ENCODE assay signal across 18 cellular contexts in the genomic region with DNA sequence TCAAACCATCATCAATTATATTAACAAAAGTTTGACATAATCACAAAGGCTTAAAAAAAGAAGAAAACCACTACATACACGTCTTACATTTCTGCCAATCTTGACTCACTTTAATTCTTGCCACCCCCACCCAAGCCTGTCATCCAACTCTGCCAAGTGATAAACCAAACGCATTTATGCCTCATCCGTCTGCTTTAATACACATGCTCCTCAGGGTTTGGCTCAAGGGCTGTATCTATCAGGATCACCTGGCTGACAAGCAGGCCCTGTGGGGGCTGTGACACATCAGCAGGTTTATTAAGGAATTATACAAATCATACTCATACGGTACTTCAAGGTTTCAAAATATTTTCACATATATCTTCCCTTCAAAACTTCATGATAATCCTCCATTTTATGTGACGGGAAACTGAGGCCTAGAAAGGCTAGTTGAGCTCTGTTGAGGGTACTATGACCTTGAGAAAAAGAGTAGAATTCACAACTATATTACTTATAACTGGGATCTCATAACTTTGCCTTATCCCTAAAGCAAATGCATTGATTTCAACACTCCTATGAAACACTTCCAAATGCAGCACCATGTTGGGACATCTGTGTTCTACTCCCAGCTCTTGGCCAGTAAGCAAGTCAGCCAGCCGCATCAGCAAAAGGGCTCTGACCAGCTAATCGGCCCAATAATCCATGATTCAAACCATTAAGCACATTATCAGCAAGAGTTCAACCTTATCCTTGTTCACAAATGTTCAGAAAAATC. TPM values are rescaled to one million over a fixed set of nuclear protein-coding genes. Genes with fewer than 3 reads are reported as not detected.
DNase-seq lines count a peak whose midpoint lies in the region; ATAC-seq and TF ChIP-seq lines count a peak whose summit lies in the region.
"Had no signal": no experiment of that assay in that cellular context is flagged by ENCODE, and none has a peak within 500 bp of the region (broad histone marks: within the 10 kb centered on the region; RNA-seq: fewer than 3 reads in every experiment).

No MANE protein-coding gene starts in this region.

- H3K4me1 Mint-ChIP-seq in progenitor cell of endocrine pancreas (ENCODE audit: low read depth), result peaks cover 33% of the 10 kb centered on the region

- no peak for DNase-seq in heart right ventricle
- DNase-seq in Right ventricle myocardium inferior (ENCODE audit: missing footprints), result no peak
- DNase-seq in fibroblast of mammary gland (ENCODE audit: low read depth), result peak; percentile 35
- no peak for DNase-seq in progenitor cell of endocrine pancreas (ENCODE audit: low spot score, unreplicated experiment)
- no peak for DNase-seq in vagina (ENCODE audit: extremely low spot score in 2 of 2)
- no peak for DNase-seq in G401 (ENCODE audit: low spot score)
- DNase-seq in activated T-cell treated with anti-CD3 and anti-CD28 coated beads, Interleukin-2, amount 50 U/mL, for 1 hour, result no peak
- DNase-seq in T-helper 1 cell, result no peak
- DNase-seq: activated CD4-positive, CD25-positive, alpha-beta regulatory T cell; activated naive CD4-positive, alpha-beta T cell; Karpas-422; NCI-H1436; NCI-H510A; stimulated activated CD4-positive, alpha-beta T cell treated with anti-CD3 and anti-CD28 coated beads, Interleukin-15, amount 100 ng/mL, for 24 hours; testis had no signal

- H3K27me3 ChIP-seq in heart right ventricle (no peaks in the 10 kb centered on the region), vagina (no peaks in the 10 kb centered on the region)
- H3K27me3 ChIP-seq: cardiac muscle cell, testis had no signal

- H3K4me3 ChIP-seq in heart right ventricle (peak overlapping the region in 1 of 10 donors; percentile 20), fibroblast of mammary gland (ENCODE audit: control insufficient read depth, low read depth, low read length) (no peak overlapping the region), vagina (no peak overlapping the region)
- H3K4me3 ChIP-seq: cardiac muscle cell, testis had no signal

- no peaks in the 10 kb centered on the region for H3K9me3 ChIP-seq in heart right ventricle
- no peaks in the 10 kb centered on the region for H3K9me3 ChIP-seq in vagina
- H3K9me3 ChIP-seq: testis had no signal

- H3K36me3 Mint-ChIP-seq in progenitor cell of endocrine pancreas (ENCODE audit: insufficient read depth), result peaks cover 4% of the 10 kb centered on the region

- no peak for TF ChIP-seq CTCF in heart right ventricle (IDR thresholded peaks at IDR 0.05)
- TF ChIP-seq CTCF in fibroblast of mammary gland (conservative IDR thresholded peaks at IDR 0.05; ENCODE audit: control insufficient read depth, insufficient read depth, low read depth, low read length), result no peak
- TF ChIP-seq CTCF in progenitor cell of endocrine pancreas (IDR thresholded peaks at IDR 0.05; ENCODE audit: unreplicated experiment), result no peak
- TF ChIP-seq CTCF in vagina (IDR thresholded peaks at IDR 0.05), result no peak

- H3K4me1 ChIP-seq in heart right ventricle, result peaks cover 22 to 99% (median 86%) of the 10 kb centered on the region in 9 donors
- peaks cover 16% of the 10 kb centered on the region for H3K4me1 ChIP-seq in vagina

- ATAC-seq in heart right ventricle, result no peak
- no peak for ATAC-seq in Right ventricle myocardium inferior
- ATAC-seq: Panc1 had no signal

- H3K27ac ChIP-seq in heart right ventricle, result peak overlapping the region; percentile 53 to 96 (median 89)
- peak overlapping the region; percentile 69 for H3K27ac ChIP-seq in vagina
- H3K27ac ChIP-seq: epithelial cell of prostate had no signal

- WGBS in heart right ventricle, 2 donors, result 51 to 60% methylated on average over 7 of the region's 7 CpGs

- peak overlapping the region; percentile 13 for H3K27ac Mint-ChIP-seq in progenitor cell of endocrine pancreas

- H3K36me3 ChIP-seq in heart right ventricle (no peaks in the 10 kb centered on the region), vagina (no peaks in the 10 kb centered on the region)
- H3K36me3 ChIP-seq: cardiac muscle cell had no signal

- in situ Hi-C loops in G401 (cut with HindIII; ENCODE audit: low sequenced_read_pairs), result no loop called here

- TF ChIP-seq POLR2A in vagina (IDR thresholded peaks at IDR 0.05), result no peak

- no peak overlapping the region for H3K4me3 Mint-ChIP-seq in progenitor cell of endocrine pancreas (ENCODE audit: low read depth)

- no peaks in the 10 kb centered on the region for H3K27me3 Mint-ChIP-seq in progenitor cell of endocrine pancreas

- H3K9me3 Mint-ChIP-seq in progenitor cell of endocrine pancreas (ENCODE audit: low read depth), result no peaks in the 10 kb centered on the region

- intact Hi-C loops in heart right ventricle (cut with DNase I) (no loop called here), Right ventricle myocardium inferior (cut with DNase I) (no loop called here), vagina (cut with DNase I) (no loop called here)

RNA-seq across cellular contexts. Expression of a gene that starts 8.7 kb away (rescaled TPM):
- total RNA-seq in heart right ventricle, result 100 to 1,000 TPM; 105 to 235 (median 132) TPM
- polyA plus RNA-seq in heart right ventricle, result 10 to 100 TPM; 32.8 to 64.1 TPM
- 121 TPM for total RNA-seq in Right ventricle myocardium inferior
- 110 and 116 TPM in 2 replicates for total RNA-seq in progenitor cell of endocrine pancreas
- total RNA-seq in vagina, result 30.7 TPM
- 15.1 and 17.7 TPM in 2 replicates for total RNA-seq in G401 (2014; rRNA removed; shearing (Covaris generic))

RNA-seq across cellular contexts. Expression of a gene that starts 37.2 kb away (rescaled TPM):
- total RNA-seq in heart right ventricle (10 to 100 TPM; 51.2 to 65.6 (median 59.2) TPM), Right ventricle myocardium inferior (62.4 TPM), progenitor cell of endocrine pancreas (71.4 and 81.1 TPM in 2 replicates), vagina (23.1 TPM)
- 10 to 100 TPM; 22.7 to 94.6 TPM for polyA plus RNA-seq in heart right ventricle
- 105 and 147 TPM in 2 replicates for total RNA-seq in G401 (2014; rRNA removed; shearing (Covaris generic))
